ENCODE assay signal across 10 cellular contexts in genomic region chr15:30621352-30621751, GRCh38. TPM values are rescaled to one million over a fixed set of nuclear protein-coding genes. Genes with fewer than 3 reads are reported as not detected.
DNase-seq lines count a peak whose midpoint lies in the region; ATAC-seq, FAIRE-seq and TF ChIP-seq lines count a peak whose summit lies in the region.
"Not testable (repeated sequence)": the region's sequence is repeated elsewhere in the genome, so short reads cannot be mapped to it uniquely, and the experiment has no call there.
"Had no signal": no experiment of that assay in that cellular context is flagged by ENCODE, and none has a peak within 500 bp of the region (broad histone marks: within the 10 kb centered on the region; RNA-seq: fewer than 3 reads in every experiment).

No MANE protein-coding gene starts in this region.

- WGBS in right lobe of liver (ENCODE audit: insufficient coverage, low coverage, low lambda C conversion rate, missing lambda C conversion rate) = 0% methylated on average over 1 of the region's 3 CpGs

- not testable (repeated sequence) for H3K9me3 ChIP-seq in right lobe of liver, thoracic aorta

- peak; percentile 91 for FAIRE-seq in G401.6 (lab: Jason Lieb, UNC)

- TF ChIP-seq POLR2A in right lobe of liver (IDR thresholded peaks at IDR 0.05) = not testable (repeated sequence)

- not testable (repeated sequence) for H3K4me3 ChIP-seq in AG10803 (ENCODE audit: low read length); right lobe of liver; thoracic aorta

- not testable (repeated sequence) for H3K27me3 ChIP-seq in right lobe of liver; thoracic aorta (replicated peaks; ENCODE audit: insufficient read depth)

- H3K4me1 ChIP-seq in right lobe of liver; thoracic aorta (ENCODE audit: control insufficient read depth in 1 of 2, low read depth in 2 of 2): not testable (repeated sequence)

- TF ChIP-seq CTCF in AG10803 (conservative IDR thresholded peaks at IDR 0.05; ENCODE audit: low read length) (0 out of 2 replicates have a peak, but pooled peaks have one; percentile 3), right lobe of liver (IDR thresholded peaks at IDR 0.05) (peak in 1 of 4 donors; percentile 15), thoracic aorta (IDR thresholded peaks at IDR 0.05) (peak; percentile 25)

- DNase-seq in AG10803 (ENCODE audit: low read depth) = peak; percentile 13
- peak; percentile 9 for DNase-seq in M059J (ENCODE audit: low read depth)
- DNase-seq in SW480 (ENCODE audit: low spot score) = peak; percentile 21
- peak; percentile 15 for DNase-seq in dedifferentiated amniotic fluid mesenchymal stem cell (ENCODE audit: extremely low spot score)
- peak; percentile 4 for DNase-seq in fibroblast of the conjunctiva (ENCODE audit: low read depth)
- not testable (repeated sequence) for DNase-seq in right lobe of liver; thoracic aorta (ENCODE audit: low spot score)

- intact Hi-C loops in right lobe of liver (cut with DNase I) = not testable (repeated sequence)

- not testable (repeated sequence) for H3K27ac ChIP-seq in right lobe of liver, thoracic aorta

- not testable (repeated sequence) for H3K36me3 ChIP-seq in right lobe of liver, thoracic aorta

- ATAC-seq in right lobe of liver = peak; percentile 26 to 47 (median 30)
- ATAC-seq in thoracic aorta (ENCODE audit: insufficient number of reproducible peaks, low FRiP score, low read depth) = not testable (repeated sequence)

RNA-seq across cellular contexts. Expression of gene GOLGA8H, which starts 17.5 kb away (rescaled TPM):
- 0.15 and 0.57 TPM in 2 replicates for total RNA-seq in M059J (2014; rRNA removed; shearing (Covaris generic))
- under 1 TPM in 1 of 6 experiments, not detected in 5; 0.13 TPM for total RNA-seq in right lobe of liver
- total RNA-seq in thoracic aorta = 1 to 10 TPM in 1 of 2 donors, under 1 TPM in 1; 0.68 to 1.3 TPM
- total RNA-seq: activated CD4-positive, alpha-beta memory T cell treated with anti-CD3 and anti-CD28 coated beads, Interleukin-2, amount 10 ng/mL, durations not matched to agents 7 days and 5 days; esophagus mucosa had no signal
